In genomic region chr4:154399259-154399974, GRCh38 we compare ENCODE assay signal across 8 cellular contexts.
A peak's percentile ranks its signal among the peaks of the same experiment; 100 is the strongest.
DNase-seq lines count a peak whose midpoint lies in the region; ATAC-seq and TF ChIP-seq lines count a peak whose summit lies in the region.

No MANE protein-coding gene starts in this region.

- H3K4me1 ChIP-seq in stomach, result no peaks in the 10 kb centered on the region

- H3K4me3 ChIP-seq in H7 (ENCODE audit: insufficient read depth, low read depth, low read length) (no peak overlapping the region), stomach (peak overlapping the region; percentile 10 to 33 (median 24))

- H3K27me3 ChIP-seq in H7 (ENCODE audit: control insufficient read depth, insufficient read depth, low read length) (no peaks in the 10 kb centered on the region), stomach (no peaks in the 10 kb centered on the region)

- in situ Hi-C loops in SK-MEL-5 (cut with HindIII; ENCODE audit: low pct_unique_long_range_greater_than_20kb, low sequenced_read_pairs), result no loop called here

- intact Hi-C loops in stomach (cut with DNase I; ENCODE audit: low total_unique reads), result loop anchor here (5.0 kb wide), 1 partner anchor 108 kb away; no protein-coding TSS in a partner anchor

- no peak for ATAC-seq in GM21447 (IDR thresholded peaks at IDR 0.05; ENCODE audit: unreplicated experiment)

- no peaks in the 10 kb centered on the region for H3K9me3 ChIP-seq in stomach

- TF ChIP-seq EP300 in stomach (IDR thresholded peaks at IDR 0.05), result no peak

- no peaks in the 10 kb centered on the region for H3K36me3 ChIP-seq in H7 (replicated peaks; ENCODE audit: control insufficient read depth, insufficient read depth, low read length)
- H3K36me3 ChIP-seq in stomach, result no peaks in the 10 kb centered on the region

- peak; percentile 16 for DNase-seq in H7
- DNase-seq in SK-MEL-5 (ENCODE audit: low read depth, low spot score), result peak; percentile 68
- DNase-seq in iPS-NIHi7 (ENCODE audit: extremely low spot score), result peak; percentile 37
- no peak for DNase-seq in stomach
- DNase-seq in CD1c-positive myeloid dendritic cell (ENCODE audit: extremely low spot score), result no peak
- no peak for DNase-seq in NCI-H345 treated with DMSO at 0.1 percent for 48 hours (lab: John Stamatoyannopoulos, UW; ENCODE audit: unreplicated experiment)
- DNase-seq in effector CD4-positive, alpha-beta T cell, result no peak

- no peak for TF ChIP-seq POLR2A in stomach (IDR thresholded peaks at IDR 0.05)

- WGBS in stomach, 5 donors, result 63 to 73% (median 69%) methylated on average over 10 of the region's 10 CpGs

- H3K27ac ChIP-seq in stomach, result peak overlapping the region in 1 of 5 donors; percentile 47

- peak in 4 of 7 experiments; percentile 15 to 47 (median 34) for TF ChIP-seq CTCF in stomach (IDR thresholded peaks at IDR 0.05)

Comparison
In these comparisons a context has a peak if more than half of its experiments do, and no peak if none do; other contexts are left out.
1. DNase-seq: peak in H7 (single experiment), SK-MEL-5 (single experiment) and iPS-NIHi7 (single experiment); none in stomach (single experiment), CD1c-positive myeloid dendritic cell (single experiment), NCI-H345 treated with DMSO at 0.1 percent for 48 hours (single experiment) and effector CD4-positive, alpha-beta T cell (single experiment).